10 cellular contexts compared by ENCODE assay signal in genomic region chr9:96048116-96048953, GRCh38.
A peak's percentile ranks its signal among the peaks of the same experiment; 100 is the strongest.
DNase-seq lines count a peak whose midpoint lies in the region; ATAC-seq and TF ChIP-seq lines count a peak whose summit lies in the region.
"Had no signal": no experiment of that assay in that cellular context is flagged by ENCODE, and none has a peak within 500 bp of the region (broad histone marks: within the 10 kb centered on the region; RNA-seq: fewer than 3 reads in every experiment).

No MANE protein-coding gene starts in this region.

- peak overlapping the region; percentile 76 for H3K27ac Mint-ChIP-seq in activated CD8-positive, alpha-beta T cell treated with anti-CD3 and anti-CD28 coated beads for 36 hours
- H3K27ac Mint-ChIP-seq in activated CD8-positive, alpha-beta T cell treated with anti-CD3 and anti-CD28 coated beads, Interleukin-2, amount 10 ng/mL, durations not matched to agents 7 days and 5 days, result no peak overlapping the region
- H3K27ac Mint-ChIP-seq in naive thymus-derived CD4-positive, alpha-beta T cell, result peak overlapping the region in 1 of 9 donors; percentile 18

- H3K4me1 ChIP-seq in esophagus muscularis mucosa, result peaks cover 0 to 20% (median 19%) of the 10 kb centered on the region in 4 donors
- no peaks in the 10 kb centered on the region for H3K4me1 ChIP-seq in naive thymus-derived CD4-positive, alpha-beta T cell (ENCODE audit: control insufficient read depth in 2 of 2, insufficient read depth in 2 of 2, low read length in 2 of 2)
- H3K4me1 ChIP-seq in tibial artery, result peaks cover 0 to 29% (median 26%) of the 10 kb centered on the region in 4 donors

- H3K4me3 Mint-ChIP-seq in activated CD8-positive, alpha-beta T cell treated with anti-CD3 and anti-CD28 coated beads for 36 hours, result peak overlapping the region; percentile 24
- no peak overlapping the region for H3K4me3 Mint-ChIP-seq in activated CD8-positive, alpha-beta T cell treated with anti-CD3 and anti-CD28 coated beads, Interleukin-2, amount 10 ng/mL, durations not matched to agents 7 days and 5 days
- H3K4me3 Mint-ChIP-seq in naive thymus-derived CD4-positive, alpha-beta T cell, result no peak overlapping the region

- H3K27ac ChIP-seq in esophagus muscularis mucosa (replicated peaks in 1 of 4) (peak overlapping the region; percentile 48 to 76 (median 66)), tibial artery (peak overlapping the region; percentile 89 to 92)
- no peak overlapping the region for H3K27ac ChIP-seq in naive thymus-derived CD4-positive, alpha-beta T cell (ENCODE audit: low read depth, low read length)

- peaks cover 12% of the 10 kb centered on the region for H3K4me1 Mint-ChIP-seq in activated CD8-positive, alpha-beta T cell treated with anti-CD3 and anti-CD28 coated beads for 36 hours (ENCODE audit: low read depth)
- H3K4me1 Mint-ChIP-seq in activated CD8-positive, alpha-beta T cell treated with anti-CD3 and anti-CD28 coated beads, Interleukin-2, amount 10 ng/mL, durations not matched to agents 7 days and 5 days (ENCODE audit: low read depth), result no peaks in the 10 kb centered on the region
- peaks cover 0 to 10% (median 0%) of the 10 kb centered on the region in 7 donors for H3K4me1 Mint-ChIP-seq in naive thymus-derived CD4-positive, alpha-beta T cell

- CTCF ChIA-PET in activated CD8-positive, alpha-beta T cell treated with anti-CD3 and anti-CD28 coated beads for 36 hours (lab: Charles Lee), result interaction anchor here (0.9 to 1.7 kb wide), 3 partner anchors 11 to 140 kb away, joined by 3 read pairs; no protein-coding TSS in a partner anchor
- CTCF ChIA-PET in activated CD8-positive, alpha-beta T cell treated with anti-CD3 and anti-CD28 coated beads, Interleukin-2, amount 10 ng/mL, durations not matched to agents 7 days and 5 days (lab: Charles Lee), result no interaction called here
- CTCF ChIA-PET in naive thymus-derived CD4-positive, alpha-beta T cell (lab: Charles Lee), result no interaction called here

- DNase-seq in activated CD8-positive, alpha-beta T cell treated with anti-CD3 and anti-CD28 coated beads for 36 hours, result peak; percentile 54
- no peak for DNase-seq in activated CD8-positive, alpha-beta T cell treated with anti-CD3 and anti-CD28 coated beads, Interleukin-2, amount 10 ng/mL, durations not matched to agents 7 days and 5 days
- DNase-seq in esophagus muscularis mucosa (ENCODE audit: extremely low spot score) (no peak), tibial artery (peak in 1 of 2 donors; percentile 75), 8988T (no peak), NCI-H128 (lab: John Stamatoyannopoulos, UW; ENCODE audit: unreplicated experiment) (no peak)
- DNase-seq in naive thymus-derived CD4-positive, alpha-beta T cell, result no peak
- DNase-seq: AML-193, NCI-H1417 treated with DMSO at 0.1 percent for 48 hours had no signal

- H3K4me3 ChIP-seq in esophagus muscularis mucosa (peak overlapping the region in 1 of 4 donors; percentile 24), tibial artery (peak overlapping the region; percentile 33 to 44)
- H3K4me3 ChIP-seq in naive thymus-derived CD4-positive, alpha-beta T cell (ENCODE audit: low read length), result no peak overlapping the region

- WGBS in esophagus muscularis mucosa, result 35% methylated on average over 24 of the region's 24 CpGs

- H3K27me3 ChIP-seq in esophagus muscularis mucosa (no peaks in the 10 kb centered on the region), tibial artery (no peaks in the 10 kb centered on the region)
- no peaks in the 10 kb centered on the region for H3K27me3 ChIP-seq in naive thymus-derived CD4-positive, alpha-beta T cell (ENCODE audit: control insufficient read depth in 2 of 2, insufficient read depth in 2 of 2, low read length in 2 of 2)

- TF ChIP-seq CTCF in activated CD8-positive, alpha-beta T cell treated with anti-CD3 and anti-CD28 coated beads for 36 hours (IDR thresholded peaks at IDR 0.05), result no peak
- no peak for TF ChIP-seq CTCF in esophagus muscularis mucosa (IDR thresholded peaks at IDR 0.05)
- no peak for TF ChIP-seq CTCF in tibial artery (IDR thresholded peaks at IDR 0.05)

- H3K27me3 Mint-ChIP-seq in activated CD8-positive, alpha-beta T cell treated with anti-CD3 and anti-CD28 coated beads for 36 hours, result peaks cover 1% of the 10 kb centered on the region
- H3K27me3 Mint-ChIP-seq in activated CD8-positive, alpha-beta T cell treated with anti-CD3 and anti-CD28 coated beads, Interleukin-2, amount 10 ng/mL, durations not matched to agents 7 days and 5 days (ENCODE audit: low read depth), result peaks cover 5% of the 10 kb centered on the region
- peaks cover 0 to 13% (median 0%) of the 10 kb centered on the region in 5 donors for H3K27me3 Mint-ChIP-seq in naive thymus-derived CD4-positive, alpha-beta T cell

- peak; percentile 78 for ATAC-seq in activated CD8-positive, alpha-beta T cell treated with anti-CD3 and anti-CD28 coated beads for 36 hours
- ATAC-seq in activated CD8-positive, alpha-beta T cell treated with anti-CD3 and anti-CD28 coated beads, Interleukin-2, amount 10 ng/mL, durations not matched to agents 7 days and 5 days, result no peak
- peak; percentile 47 for ATAC-seq in naive thymus-derived CD4-positive, alpha-beta T cell
- ATAC-seq in HG03108 (IDR thresholded peaks at IDR 0.05; ENCODE audit: unreplicated experiment), result no peak

- TF ChIP-seq EP300 in esophagus muscularis mucosa (IDR thresholded peaks at IDR 0.05), result no peak

- POLR2A ChIA-PET in activated CD8-positive, alpha-beta T cell treated with anti-CD3 and anti-CD28 coated beads for 36 hours (lab: Charles Lee), result interaction anchor here (0.6 kb wide), 1 partner anchor 261 kb away, joined by 4 read pairs; no protein-coding TSS in a partner anchor
- POLR2A ChIA-PET in activated CD8-positive, alpha-beta T cell treated with anti-CD3 and anti-CD28 coated beads, Interleukin-2, amount 10 ng/mL, durations not matched to agents 7 days and 5 days (lab: Charles Lee), result no interaction called here
- POLR2A ChIA-PET in naive thymus-derived CD4-positive, alpha-beta T cell (lab: Charles Lee), result no interaction called here

- H3K36me3 ChIP-seq in esophagus muscularis mucosa (no peaks in the 10 kb centered on the region), tibial artery (no peaks in the 10 kb centered on the region)
- H3K36me3 ChIP-seq in naive thymus-derived CD4-positive, alpha-beta T cell (ENCODE audit: control insufficient read depth in 2 of 3, insufficient read depth in 3 of 3, low read length in 3 of 3), result no peaks in the 10 kb centered on the region

- H3K9me3 Mint-ChIP-seq in activated CD8-positive, alpha-beta T cell treated with anti-CD3 and anti-CD28 coated beads for 36 hours, result no peaks in the 10 kb centered on the region
- no peaks in the 10 kb centered on the region for H3K9me3 Mint-ChIP-seq in activated CD8-positive, alpha-beta T cell treated with anti-CD3 and anti-CD28 coated beads, Interleukin-2, amount 10 ng/mL, durations not matched to agents 7 days and 5 days (ENCODE audit: insufficient read depth)
- peaks cover 0 to 1% (median 0%) of the 10 kb centered on the region in 11 donors for H3K9me3 Mint-ChIP-seq in naive thymus-derived CD4-positive, alpha-beta T cell

- H3K9me3 ChIP-seq in esophagus muscularis mucosa (no peaks in the 10 kb centered on the region), tibial artery (no peaks in the 10 kb centered on the region)
- no peaks in the 10 kb centered on the region for H3K9me3 ChIP-seq in naive thymus-derived CD4-positive, alpha-beta T cell (ENCODE audit: control insufficient read depth in 2 of 3, low read length in 3 of 3)

- no peak for TF ChIP-seq POLR2A in esophagus muscularis mucosa (IDR thresholded peaks at IDR 0.05; ENCODE audit: low read depth)

- H3K36me3 Mint-ChIP-seq in activated CD8-positive, alpha-beta T cell treated with anti-CD3 and anti-CD28 coated beads for 36 hours (ENCODE audit: low read depth), result no peaks in the 10 kb centered on the region
- H3K36me3 Mint-ChIP-seq in activated CD8-positive, alpha-beta T cell treated with anti-CD3 and anti-CD28 coated beads, Interleukin-2, amount 10 ng/mL, durations not matched to agents 7 days and 5 days (ENCODE audit: low read depth), result no peaks in the 10 kb centered on the region
- peaks cover 0 to under 1% (median 0%) of the 10 kb centered on the region in 5 donors for H3K36me3 Mint-ChIP-seq in naive thymus-derived CD4-positive, alpha-beta T cell

- intact Hi-C loops in activated CD8-positive, alpha-beta T cell treated with anti-CD3 and anti-CD28 coated beads for 36 hours (cut with micrococcal nuclease), result no loop called here
- intact Hi-C loops in esophagus muscularis mucosa (cut with DNase I) (no loop called here), tibial artery (cut with DNase I; ENCODE audit: low total_unique reads) (no loop called here)
- intact Hi-C loops in naive thymus-derived CD4-positive, alpha-beta T cell (cut with micrococcal nuclease), result no loop called here

Comparison
In these comparisons a context has a peak if more than half of its experiments do, and no peak if none do; other contexts are left out.
1. ATAC-seq: peak in activated CD8-positive, alpha-beta T cell treated with anti-CD3 and anti-CD28 coated beads for 36 hours (single experiment) and naive thymus-derived CD4-positive, alpha-beta T cell (single experiment); none in activated CD8-positive, alpha-beta T cell treated with anti-CD3 and anti-CD28 coated beads, Interleukin-2, amount 10 ng/mL, durations not matched to agents 7 days and 5 days (single experiment) and HG03108 (single experiment).